ENCODE assay signal across 1 cellular context in genomic region chr19:45779231-45780145, GRCh38.
TF ChIP-seq lines count a peak whose summit lies in the region.

No MANE protein-coding gene starts in this region.

TF ChIP-seq in K562, 482 proteins besides CTCF, POLR2A, EP300 and RAD21 (continued from another document and continues in another):
- TF ChIP-seq ZBTB40 (IDR thresholded peaks at IDR 0.05), result no peak
- no peak for TF ChIP-seq ZBTB40 (CRISPR knock-in tag; IDR thresholded peaks at IDR 0.05)
- no peak for TF ChIP-seq KHSRP (IDR thresholded peaks at IDR 0.05)
- no peak for TF ChIP-seq HDAC6 (IDR thresholded peaks at IDR 0.05; ENCODE audit: low read depth, low read length)
- peak; percentile 31 for TF ChIP-seq KDM5B (IDR thresholded peaks at IDR 0.05; ENCODE audit: insufficient replicate concordance, low read depth, low read length)
- no peak for TF ChIP-seq CBFA2T2 (conservative IDR thresholded peaks at IDR 0.05)
- no peak for TF ChIP-seq MED1 (CRISPR knock-in tag; IDR thresholded peaks at IDR 0.05; ENCODE audit: borderline replicate concordance)
- TF ChIP-seq SMAD1 (IDR thresholded peaks at IDR 0.05; ENCODE audit: low read depth, low read length, partially characterized antibody), result no peak
- TF ChIP-seq SRSF9 (IDR thresholded peaks at IDR 0.05; ENCODE audit: borderline replicate concordance, low read depth, low read length), result no peak
- no peak for TF ChIP-seq ZNF778 (CRISPR knock-in tag; IDR thresholded peaks at IDR 0.05)
- TF ChIP-seq ZNF124 (CRISPR knock-in tag; IDR thresholded peaks at IDR 0.05), result no peak
- no peak for TF ChIP-seq DDX20 (tag; IDR thresholded peaks at IDR 0.05; ENCODE audit: low read depth)
- no peak for TF ChIP-seq ADNP (tag; IDR thresholded peaks at IDR 0.05)
- no peak for TF ChIP-seq GTF2E2 (tag; IDR thresholded peaks at IDR 0.05)
- TF ChIP-seq HNRNPH1 (optimal IDR thresholded peaks at IDR 0.05; ENCODE audit: low read depth, low read length), result no peak
- 0 out of 2 replicates have a peak, but pooled peaks have one; percentile 48 for TF ChIP-seq SMARCE1 (IDR thresholded peaks at IDR 0.05)
- TF ChIP-seq ATF6 (CRISPR knock-in tag; IDR thresholded peaks at IDR 0.05), result no peak
- TF ChIP-seq SIN3A (IDR thresholded peaks at IDR 0.05; ENCODE audit: borderline replicate concordance in 2 of 2, control insufficient read depth in 1 of 2, low read depth in 2 of 2, low read length in 2 of 2), result 0 out of 4 replicates have a peak, but pooled peaks of 1 of the 2 experiments have one; percentile 22
- TF ChIP-seq TOE1 (IDR thresholded peaks at IDR 0.05; ENCODE audit: borderline replicate concordance), result peak; percentile 61; the same call in 1 of the 2 replicates
- no peak for TF ChIP-seq TOE1 (CRISPR knock-in tag; IDR thresholded peaks at IDR 0.05; ENCODE audit: borderline replicate concordance, low read depth)
- TF ChIP-seq HMG20B (CRISPR knock-in tag; IDR thresholded peaks at IDR 0.05), result no peak
- TF ChIP-seq, protein P1, sequence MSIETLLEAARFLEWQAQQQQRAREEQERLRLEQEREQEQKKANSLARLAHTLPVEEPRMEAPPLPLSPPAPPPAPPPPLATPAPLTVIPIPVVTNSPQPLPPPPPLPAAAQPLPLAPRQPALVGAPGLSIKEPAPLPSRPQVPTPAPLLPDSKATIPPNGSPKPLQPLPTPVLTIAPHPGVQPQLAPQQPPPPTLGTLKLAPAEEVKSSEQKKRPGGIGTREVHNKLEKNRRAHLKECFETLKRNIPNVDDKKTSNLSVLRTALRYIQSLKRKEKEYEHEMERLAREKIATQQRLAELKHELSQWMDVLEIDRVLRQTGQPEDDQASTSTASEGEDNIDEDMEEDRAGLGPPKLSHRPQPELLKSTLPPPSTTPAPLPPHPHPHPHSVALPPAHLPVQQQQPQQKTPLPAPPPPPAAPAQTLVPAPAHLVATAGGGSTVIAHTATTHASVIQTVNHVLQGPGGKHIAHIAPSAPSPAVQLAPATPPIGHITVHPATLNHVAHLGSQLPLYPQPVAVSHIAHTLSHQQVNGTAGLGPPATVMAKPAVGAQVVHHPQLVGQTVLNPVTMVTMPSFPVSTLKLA (conservative IDR thresholded peaks at IDR 0.05), result peak; percentile 50 to 70
- TF ChIP-seq SREBF1 (IDR thresholded peaks at IDR 0.05; ENCODE audit: borderline replicate concordance, low read depth, low read length), result no peak
- no peak for TF ChIP-seq ZNF384 (IDR thresholded peaks at IDR 0.05; ENCODE audit: low read depth, low read length)
- TF ChIP-seq, protein P2, sequence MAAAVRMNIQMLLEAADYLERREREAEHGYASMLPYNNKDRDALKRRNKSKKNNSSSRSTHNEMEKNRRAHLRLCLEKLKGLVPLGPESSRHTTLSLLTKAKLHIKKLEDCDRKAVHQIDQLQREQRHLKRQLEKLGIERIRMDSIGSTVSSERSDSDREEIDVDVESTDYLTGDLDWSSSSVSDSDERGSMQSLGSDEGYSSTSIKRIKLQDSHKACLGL (CRISPR knock-in tag; IDR thresholded peaks at IDR 0.05; ENCODE audit: borderline replicate concordance, poor library complexity, severe bottlenecking), result no peak
- no peak for TF ChIP-seq U2AF1 (optimal IDR thresholded peaks at IDR 0.05; ENCODE audit: low read depth, low read length)
- TF ChIP-seq, protein P3, sequence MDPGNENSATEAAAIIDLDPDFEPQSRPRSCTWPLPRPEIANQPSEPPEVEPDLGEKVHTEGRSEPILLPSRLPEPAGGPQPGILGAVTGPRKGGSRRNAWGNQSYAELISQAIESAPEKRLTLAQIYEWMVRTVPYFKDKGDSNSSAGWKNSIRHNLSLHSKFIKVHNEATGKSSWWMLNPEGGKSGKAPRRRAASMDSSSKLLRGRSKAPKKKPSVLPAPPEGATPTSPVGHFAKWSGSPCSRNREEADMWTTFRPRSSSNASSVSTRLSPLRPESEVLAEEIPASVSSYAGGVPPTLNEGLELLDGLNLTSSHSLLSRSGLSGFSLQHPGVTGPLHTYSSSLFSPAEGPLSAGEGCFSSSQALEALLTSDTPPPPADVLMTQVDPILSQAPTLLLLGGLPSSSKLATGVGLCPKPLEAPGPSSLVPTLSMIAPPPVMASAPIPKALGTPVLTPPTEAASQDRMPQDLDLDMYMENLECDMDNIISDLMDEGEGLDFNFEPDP (CRISPR knock-in tag; IDR thresholded peaks at IDR 0.05), result no peak
- no peak for TF ChIP-seq FOXP4 (CRISPR knock-in tag; IDR thresholded peaks at IDR 0.05; ENCODE audit: borderline replicate concordance)
- peak; percentile 63 for TF ChIP-seq CXXC5 (CRISPR knock-in tag; IDR thresholded peaks at IDR 0.05)
- peak; percentile 31; the same call in 1 of the 2 replicates for TF ChIP-seq ZNF609 (CRISPR knock-in tag; IDR thresholded peaks at IDR 0.05; ENCODE audit: borderline replicate concordance)
- TF ChIP-seq SLC30A9 (CRISPR knock-in tag; IDR thresholded peaks at IDR 0.05), result no peak
- TF ChIP-seq ARID1B (IDR thresholded peaks at IDR 0.05), result peak; percentile 44; the same call in 1 of the 2 replicates
- no peak for TF ChIP-seq RUNX1 (IDR thresholded peaks at IDR 0.05; ENCODE audit: low read depth)
- peak; percentile 40; the same call in 1 of the 2 replicates for TF ChIP-seq THAP12 (CRISPR knock-in tag; IDR thresholded peaks at IDR 0.05)
